ENCODE assay signal across 8 cellular contexts in the genomic region with DNA sequence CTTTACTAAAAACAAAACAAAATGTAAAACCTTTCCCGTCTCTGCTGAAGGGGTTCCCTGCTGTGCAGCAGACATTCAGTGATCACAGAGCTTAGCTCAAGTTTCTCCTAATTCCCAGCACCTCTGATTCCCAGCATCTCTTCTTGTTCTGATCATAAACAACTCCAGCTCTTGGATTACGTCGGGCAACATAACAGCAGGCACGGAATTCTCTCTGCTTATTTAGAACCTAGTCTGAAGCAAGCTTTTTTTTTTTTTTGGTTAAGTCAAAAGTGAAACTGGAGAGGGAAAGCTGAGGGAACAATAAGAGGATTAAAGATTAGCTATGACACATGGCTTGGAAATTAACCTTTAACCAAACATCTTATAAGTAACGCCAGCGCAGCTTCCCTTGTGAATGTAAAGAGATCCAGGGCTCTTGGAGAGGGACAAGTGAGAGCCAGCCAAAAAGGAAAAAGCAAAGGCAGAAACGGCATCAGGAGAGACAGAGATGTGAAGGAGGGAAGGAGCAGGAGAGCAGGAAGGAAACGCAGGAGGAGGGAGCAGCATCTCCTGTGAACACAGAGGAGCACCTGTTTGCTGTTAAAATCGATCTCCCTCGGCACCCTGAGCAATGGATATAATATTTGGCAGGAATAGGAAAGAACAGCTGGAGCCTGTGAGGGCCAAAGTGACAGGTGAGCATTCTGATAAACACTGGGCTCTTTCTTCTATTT. TPM values are rescaled to one million over a fixed set of nuclear protein-coding genes. Genes with fewer than 3 reads are reported as not detected.
DNase-seq lines count a peak whose midpoint lies in the region; ATAC-seq and TF ChIP-seq lines count a peak whose summit lies in the region.

A gene with protein sequence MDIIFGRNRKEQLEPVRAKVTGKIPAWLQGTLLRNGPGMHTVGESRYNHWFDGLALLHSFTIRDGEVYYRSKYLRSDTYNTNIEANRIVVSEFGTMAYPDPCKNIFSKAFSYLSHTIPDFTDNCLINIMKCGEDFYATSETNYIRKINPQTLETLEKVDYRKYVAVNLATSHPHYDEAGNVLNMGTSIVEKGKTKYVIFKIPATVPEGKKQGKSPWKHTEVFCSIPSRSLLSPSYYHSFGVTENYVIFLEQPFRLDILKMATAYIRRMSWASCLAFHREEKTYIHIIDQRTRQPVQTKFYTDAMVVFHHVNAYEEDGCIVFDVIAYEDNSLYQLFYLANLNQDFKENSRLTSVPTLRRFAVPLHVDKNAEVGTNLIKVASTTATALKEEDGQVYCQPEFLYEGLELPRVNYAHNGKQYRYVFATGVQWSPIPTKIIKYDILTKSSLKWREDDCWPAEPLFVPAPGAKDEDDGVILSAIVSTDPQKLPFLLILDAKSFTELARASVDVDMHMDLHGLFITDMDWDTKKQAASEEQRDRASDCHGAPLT (plus strand): TSS at position 394 of the 716 bp plus-strand sequence. CDS start 220 bp downstream, at position 614.

- peaks cover 0 to 9% (median 7%) of the 10 kb centered on the region in 10 experiments; a peak in 12 of 20 replicates for H3K4me1 ChIP-seq in BLaER1 treated with 17β-estradiol and CSF1 and Interleukin-3, amounts not matched to agents 10 nM and 100 nM
- no peaks in the 10 kb centered on the region for H3K4me1 ChIP-seq in SK-N-SH (ENCODE audit: control insufficient read depth in 1 of 2, insufficient read depth in 2 of 2, low read depth in 1 of 2, low read length in 1 of 2)
- peaks cover 10 to 13% of the 10 kb centered on the region in 2 donors for H3K4me1 ChIP-seq in gastrocnemius medialis
- no peaks in the 10 kb centered on the region for H3K4me1 ChIP-seq in BE2C

- no peak within 1 kb of the TSS for H3K4me3 ChIP-seq in BLaER1 treated with 17β-estradiol and CSF1 and Interleukin-3, amounts not matched to agents 10 nM and 100 nM
- H3K4me3 ChIP-seq in SK-N-SH (ENCODE audit: low read depth in 2 of 2, low read length in 1 of 2) (no peak within 1 kb of the TSS), gastrocnemius medialis (peak within 1 kb of the TSS; percentile 13 to 47 (median 25)), BE2C (ENCODE audit: low read depth, low read length) (no peak within 1 kb of the TSS)

- no peak for TF ChIP-seq RAD21 in SK-N-SH (IDR thresholded peaks at IDR 0.05; ENCODE audit: low read length)

- in situ Hi-C loops in gastrocnemius medialis (cut with MboI; ENCODE audit: low sequenced_read_pairs in 4 of 4) = loop anchor here in 1 of 4 donors (25.0 kb wide), 1 partner anchor 99 kb away; no protein-coding TSS in a partner anchor

- no peaks in the 10 kb centered on the region for H4K20me1 ChIP-seq in BLaER1 treated with 17β-estradiol and CSF1 and Interleukin-3, amounts not matched to agents 10 nM and 100 nM
- no peaks in the 10 kb centered on the region for H4K20me1 ChIP-seq in SK-N-SH (ENCODE audit: insufficient read depth)

- peak within 1 kb of the TSS in 3 of 11 experiments; percentile 0 to 47 (median 16); a peak in 2 of 22 replicates for H3K9ac ChIP-seq in BLaER1 treated with 17β-estradiol and CSF1 and Interleukin-3, amounts not matched to agents 10 nM and 100 nM
- H3K9ac ChIP-seq in SK-N-SH = no peak within 1 kb of the TSS

- H3K9me2 ChIP-seq in SK-N-SH = no peaks in the 10 kb centered on the region

- DNase-seq in SK-N-SH (no peak), glomerular visceral epithelial cell (ENCODE audit: extremely low spot score) (peak; percentile 81), gastrocnemius medialis (no peak), BE2C (no peak), middle frontal gyrus (ENCODE audit: extremely low spot score, low spot score) (no peak)

- no peak within 1 kb of the TSS for H3K27ac ChIP-seq in BLaER1 treated with 17β-estradiol and CSF1 and Interleukin-3, amounts not matched to agents 10 nM and 100 nM
- H3K27ac ChIP-seq in SK-N-SH (ENCODE audit: low read depth in 2 of 2, low read length in 1 of 2) = no peak within 1 kb of the TSS
- H3K27ac ChIP-seq in gastrocnemius medialis = peak within 1 kb of the TSS; percentile 71 to 83 (median 76)

- H3K9me3 ChIP-seq in BLaER1 treated with 17β-estradiol and CSF1 and Interleukin-3, amounts not matched to agents 10 nM and 100 nM (replicated peaks in 1 of 11) = no peaks in the 10 kb centered on the region
- H3K9me3 ChIP-seq in SK-N-SH = no peaks in the 10 kb centered on the region
- H3K9me3 ChIP-seq in gastrocnemius medialis = no peaks in the 10 kb centered on the region
- no peaks in the 10 kb centered on the region for H3K9me3 ChIP-seq in BE2C

- TF ChIP-seq POLR2A in gastrocnemius medialis (IDR thresholded peaks at IDR 0.05) = no peak

- peak; percentile 52 for ATAC-seq in HG02759 (IDR thresholded peaks at IDR 0.05; ENCODE audit: unreplicated experiment)
- peak; percentile 9 to 13 for ATAC-seq in gastrocnemius medialis
- no peak for ATAC-seq in HG02798 (IDR thresholded peaks at IDR 0.05; ENCODE audit: poor library complexity, unreplicated experiment)

- CTCF ChIA-PET in SK-N-SH (lab: Yijun Ruan, JAX) = no interaction called here

- POLR2A ChIA-PET in SK-N-SH (lab: Yijun Ruan, JAX) = no interaction called here

- no peaks in the 10 kb centered on the region for H3K36me3 ChIP-seq in BLaER1 treated with 17β-estradiol and CSF1 and Interleukin-3, amounts not matched to agents 10 nM and 100 nM
- H3K36me3 ChIP-seq in SK-N-SH (replicated peaks in 1 of 2; ENCODE audit: control insufficient read depth in 1 of 2, insufficient read depth in 2 of 2, low read length in 1 of 2) (no peaks in the 10 kb centered on the region), gastrocnemius medialis (no peaks in the 10 kb centered on the region), BE2C (no peaks in the 10 kb centered on the region)

- H2AFZ ChIP-seq in SK-N-SH (ENCODE audit: low read depth) = peak within 1 kb of the TSS; percentile 79; the same call in 1 of the 2 replicates

- intact Hi-C loops in gastrocnemius medialis (cut with DNase I; ENCODE audit: low total_unique reads) = no loop called here

- WGBS in SK-N-SH (ENCODE audit: low lambda C conversion rate) = 50% methylated on average over 10 of the region's 10 CpGs

- TF ChIP-seq CTCF in SK-N-SH (IDR thresholded peaks at IDR 0.05) (no peak), gastrocnemius medialis (IDR thresholded peaks at IDR 0.05 in 4 of 5, conservative IDR thresholded peaks at IDR 0.05 in 1 of 5) (no peak), BE2C (IDR thresholded peaks at IDR 0.05; ENCODE audit: low read depth, low read length) (no peak)

- H3K79me2 ChIP-seq in SK-N-SH (ENCODE audit: insufficient read depth) = no peaks in the 10 kb centered on the region

- peak within 1 kb of the TSS in 10 of 11 experiments; percentile 18 to 54 (median 34); a peak in 15 of 22 replicates for H3K4me2 ChIP-seq in BLaER1 treated with 17β-estradiol and CSF1 and Interleukin-3, amounts not matched to agents 10 nM and 100 nM
- peak within 1 kb of the TSS; percentile 68 for H3K4me2 ChIP-seq in SK-N-SH

- no peaks in the 10 kb centered on the region for H3K27me3 ChIP-seq in BLaER1 treated with 17β-estradiol and CSF1 and Interleukin-3, amounts not matched to agents 10 nM and 100 nM
- no peaks in the 10 kb centered on the region for H3K27me3 ChIP-seq in SK-N-SH (ENCODE audit: insufficient read depth)
- H3K27me3 ChIP-seq in gastrocnemius medialis = no peaks in the 10 kb centered on the region
- H3K27me3 ChIP-seq in BE2C = no peaks in the 10 kb centered on the region

- no peak for TF ChIP-seq EP300 in SK-N-SH (IDR thresholded peaks at IDR 0.05; ENCODE audit: borderline replicate concordance in 1 of 2, low read depth in 1 of 2, low read length in 1 of 2)

- no peaks in the 10 kb centered on the region for H3F3A ChIP-seq in SK-N-SH (replicated peaks; ENCODE audit: insufficient read depth)

TF ChIP-seq in SK-N-SH, 30 proteins besides CTCF, POLR2A, EP300 and RAD21 (continues in another document):
- TF ChIP-seq, protein P1, sequence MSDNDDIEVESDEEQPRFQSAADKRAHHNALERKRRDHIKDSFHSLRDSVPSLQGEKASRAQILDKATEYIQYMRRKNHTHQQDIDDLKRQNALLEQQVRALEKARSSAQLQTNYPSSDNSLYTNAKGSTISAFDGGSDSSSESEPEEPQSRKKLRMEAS (IDR thresholded peaks at IDR 0.05; ENCODE audit: low read depth) = no peak
- TF ChIP-seq TEAD4 (IDR thresholded peaks at IDR 0.05; ENCODE audit: borderline replicate concordance, insufficient read depth) (no peak), YY1 (IDR thresholded peaks at IDR 0.05; ENCODE audit: low read depth) (no peak), NRF1 (IDR thresholded peaks at IDR 0.05; ENCODE audit: low read depth, low read length) (no peak), SIN3A (IDR thresholded peaks at IDR 0.05; ENCODE audit: borderline replicate concordance, low read depth, low read length) (no peak), MXI1 (IDR thresholded peaks at IDR 0.05; ENCODE audit: low read depth, low read length) (no peak), FOXJ3 (CRISPR knock-in tag; IDR thresholded peaks at IDR 0.05) (no peak), TAF1 (IDR thresholded peaks at IDR 0.05; ENCODE audit: borderline replicate concordance, low read depth, low read length) (no peak), EZH2phosphoT487 (IDR thresholded peaks at IDR 0.05; ENCODE audit: borderline replicate concordance, low read depth) (no peak), SMC3 (IDR thresholded peaks at IDR 0.05; ENCODE audit: low read depth, low read length) (no peak), TCF12 (IDR thresholded peaks at IDR 0.05) (no peak)
- TF ChIP-seq, protein P2, sequence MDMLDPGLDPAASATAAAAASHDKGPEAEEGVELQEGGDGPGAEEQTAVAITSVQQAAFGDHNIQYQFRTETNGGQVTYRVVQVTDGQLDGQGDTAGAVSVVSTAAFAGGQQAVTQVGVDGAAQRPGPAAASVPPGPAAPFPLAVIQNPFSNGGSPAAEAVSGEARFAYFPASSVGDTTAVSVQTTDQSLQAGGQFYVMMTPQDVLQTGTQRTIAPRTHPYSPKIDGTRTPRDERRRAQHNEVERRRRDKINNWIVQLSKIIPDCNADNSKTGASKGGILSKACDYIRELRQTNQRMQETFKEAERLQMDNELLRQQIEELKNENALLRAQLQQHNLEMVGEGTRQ (IDR thresholded peaks at IDR 0.05; ENCODE audit: borderline replicate concordance, low read depth, low read length) = no peak
- TF ChIP-seq, protein P3, sequence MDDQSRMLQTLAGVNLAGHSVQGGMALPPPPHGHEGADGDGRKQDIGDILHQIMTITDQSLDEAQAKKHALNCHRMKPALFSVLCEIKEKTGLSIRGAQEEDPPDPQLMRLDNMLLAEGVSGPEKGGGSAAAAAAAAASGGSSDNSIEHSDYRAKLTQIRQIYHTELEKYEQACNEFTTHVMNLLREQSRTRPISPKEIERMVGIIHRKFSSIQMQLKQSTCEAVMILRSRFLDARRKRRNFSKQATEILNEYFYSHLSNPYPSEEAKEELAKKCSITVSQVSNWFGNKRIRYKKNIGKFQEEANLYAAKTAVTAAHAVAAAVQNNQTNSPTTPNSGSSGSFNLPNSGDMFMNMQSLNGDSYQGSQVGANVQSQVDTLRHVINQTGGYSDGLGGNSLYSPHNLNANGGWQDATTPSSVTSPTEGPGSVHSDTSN (IDR thresholded peaks at IDR 0.05) = no peak

RNA-seq across cellular contexts. Expression of the gene that starts here (rescaled TPM):
- polyA plus RNA-seq in SK-N-SH (2012; rRNA removed) = 0.02 TPM in 1 of 2 replicates, not detected in the other
- not detected in 2 replicates for polyA plus RNA-seq in SK-N-SH (2012; cell fraction: cytosol; rRNA removed)
- polyA plus RNA-seq in SK-N-SH (2012; cell fraction: nucleus; rRNA removed) = 0.02 TPM in 1 of 2 replicates, not detected in the other
- total RNA-seq in gastrocnemius medialis = not detected
- not detected for polyA plus RNA-seq in BE2C (2012; ENCODE audit: insufficient read depth, insufficient read length, low read depth)

Comparison
In these comparisons a context has a peak if more than half of its experiments do, and no peak if none do; other contexts are left out.
1. Peak in ATAC-seq, H3K4me3 ChIP-seq and H3K27ac ChIP-seq in gastrocnemius medialis; RNA of the gene not detected or under 1 TPM.